23 cellular contexts compared by ENCODE assay signal in the genomic region with DNA sequence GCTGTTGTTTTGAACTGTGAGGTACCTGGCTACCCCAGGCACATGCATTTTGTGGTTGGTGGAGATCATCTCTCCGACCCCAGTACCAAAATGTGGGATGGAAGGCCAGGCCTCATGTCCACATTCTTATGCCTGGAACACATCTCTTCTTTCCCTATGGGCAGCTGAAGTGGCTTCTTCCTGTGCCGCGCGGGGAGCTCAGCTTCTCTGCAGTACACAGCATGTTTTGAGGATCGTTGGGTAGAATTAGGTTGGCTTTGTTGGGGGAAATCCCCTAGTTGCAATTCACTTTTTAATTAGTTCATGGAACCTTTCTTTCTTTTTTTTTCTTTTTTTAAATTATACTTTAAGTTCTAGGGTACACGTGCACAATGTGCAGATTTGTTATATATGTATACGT.
DNase-seq lines count a peak whose midpoint lies in the region; ATAC-seq and TF ChIP-seq lines count a peak whose summit lies in the region.
"Had no signal": no experiment of that assay in that cellular context is flagged by ENCODE, and none has a peak within 500 bp of the region (broad histone marks: within the 10 kb centered on the region; RNA-seq: fewer than 3 reads in every experiment).

No MANE protein-coding gene starts in this region.

- no peak overlapping the region for H3K4me3 ChIP-seq in psoas muscle
- H3K4me3 ChIP-seq: PC-9 had no signal

- H3K27me3 Mint-ChIP-seq in activated CD4-positive, alpha-beta T cell treated with anti-CD3 and anti-CD28 coated beads for 36 hours: no peaks in the 10 kb centered on the region
- no peaks in the 10 kb centered on the region for H3K27me3 Mint-ChIP-seq in activated naive CD8-positive, alpha-beta T cell treated with anti-CD3 and anti-CD28 coated beads, Interleukin-2, amount 50 U/mL, for 24 hours

- H3K4me1 Mint-ChIP-seq in activated CD4-positive, alpha-beta T cell treated with anti-CD3 and anti-CD28 coated beads for 36 hours: peaks cover 25% of the 10 kb centered on the region
- H3K4me1 Mint-ChIP-seq in activated naive CD8-positive, alpha-beta T cell treated with anti-CD3 and anti-CD28 coated beads, Interleukin-2, amount 50 U/mL, for 24 hours: peaks cover 29% of the 10 kb centered on the region

- H3K9me3 Mint-ChIP-seq in activated CD4-positive, alpha-beta T cell treated with anti-CD3 and anti-CD28 coated beads for 36 hours (ENCODE audit: low read depth): no peaks in the 10 kb centered on the region
- H3K9me3 Mint-ChIP-seq in activated naive CD8-positive, alpha-beta T cell treated with anti-CD3 and anti-CD28 coated beads, Interleukin-2, amount 50 U/mL, for 24 hours: no peaks in the 10 kb centered on the region
- H3K9me3 Mint-ChIP-seq: H9 had no signal

- H3K27ac ChIP-seq in psoas muscle: no peak overlapping the region
- H3K27ac ChIP-seq: C4-2B, KMS-11, PC-9, RWPE1 had no signal

- no peaks in the 10 kb centered on the region for H3K27me3 ChIP-seq in psoas muscle (ENCODE audit: insufficient read depth in 3 of 3, low read length in 2 of 3)

- CTCF ChIA-PET in activated CD4-positive, alpha-beta T cell treated with anti-CD3 and anti-CD28 coated beads for 36 hours (lab: Charles Lee): interaction anchor here (1.0 kb wide), 2 partner anchors 12 to 13 kb away, joined by 3 to 4 read pairs; no protein-coding TSS in a partner anchor

- no peak overlapping the region for H3K27ac Mint-ChIP-seq in activated CD4-positive, alpha-beta T cell treated with anti-CD3 and anti-CD28 coated beads for 36 hours
- peak overlapping the region; percentile 22 for H3K27ac Mint-ChIP-seq in activated naive CD8-positive, alpha-beta T cell treated with anti-CD3 and anti-CD28 coated beads, Interleukin-2, amount 50 U/mL, for 24 hours
- H3K27ac Mint-ChIP-seq: H9 had no signal

- POLR2A ChIA-PET in activated CD4-positive, alpha-beta T cell treated with anti-CD3 and anti-CD28 coated beads for 36 hours (lab: Charles Lee): interaction anchor here (0.7 to 1.3 kb wide), 3 partner anchors 13 to 352 kb away, joined by 3 to 6 read pairs (median 5); partner anchors contain the start of gene MRPS23

- intact Hi-C loops in activated CD4-positive, alpha-beta T cell treated with anti-CD3 and anti-CD28 coated beads for 36 hours (cut with DNase I, micrococcal nuclease): no loop called here
- intact Hi-C loops in posterior vena cava (cut with DNase I): loop anchor here in 1 of 2 donors (10.0 kb wide), 1 partner anchor 96 kb away; no protein-coding TSS in a partner anchor
- intact Hi-C loops in psoas muscle (cut with DNase I): no loop called here

- DNase-seq in activated CD4-positive, alpha-beta T cell treated with anti-CD3 and anti-CD28 coated beads for 36 hours: no peak
- no peak for DNase-seq in activated CD4-positive, alpha-beta T cell treated with anti-CD3 and anti-CD28 coated beads, Interleukin-2, amount 50 U/mL, for 1 hour
- DNase-seq in NCI-H510A treated with DMSO at 0.1 percent for 48 hours (lab: John Stamatoyannopoulos, UW): peak; percentile 66
- no peak for DNase-seq in activated naive CD8-positive, alpha-beta T cell treated with anti-CD3 and anti-CD28 coated beads, Interleukin-2, amount 50 U/mL, for 24 hours
- DNase-seq in posterior vena cava (ENCODE audit: low spot score): peak; percentile 34
- no peak for DNase-seq in DMS153 (lab: John Stamatoyannopoulos, UW)
- DNase-seq in psoas muscle: no peak
- DNase-seq: 8988T, DMS79, H9, IMR-90, NCI-H1105, NCI-H2081, NCI-H2171, NCI-H345, NCI-H526, PC-9, SHP77 treated with DMSO at 0.1 percent for 48 hours had no signal

- peak; percentile 63 for ATAC-seq in activated CD4-positive, alpha-beta T cell treated with anti-CD3 and anti-CD28 coated beads for 36 hours
- ATAC-seq in activated naive CD8-positive, alpha-beta T cell treated with anti-CD3 and anti-CD28 coated beads, Interleukin-2, amount 50 U/mL, for 24 hours: no peak
- ATAC-seq in HG02798 (IDR thresholded peaks at IDR 0.05; ENCODE audit: poor library complexity, unreplicated experiment) (no peak), psoas muscle (no peak)
- ATAC-seq: SK-N-SH treated with all-trans-retinoic acid at 6 μM for 48 hours had no signal

- no peak overlapping the region for H3K4me3 Mint-ChIP-seq in activated CD4-positive, alpha-beta T cell treated with anti-CD3 and anti-CD28 coated beads for 36 hours
- no peak overlapping the region for H3K4me3 Mint-ChIP-seq in activated naive CD8-positive, alpha-beta T cell treated with anti-CD3 and anti-CD28 coated beads, Interleukin-2, amount 50 U/mL, for 24 hours
- H3K4me3 Mint-ChIP-seq: H9 had no signal

- 88 to 92% (median 90%) methylated on average over 7 of the region's 7 CpGs for WGBS in psoas muscle, 3 donors

- no peaks in the 10 kb centered on the region for H3K36me3 ChIP-seq in psoas muscle (ENCODE audit: insufficient read depth in 1 of 2, low read depth in 1 of 2)

- no peaks in the 10 kb centered on the region for H3K36me3 Mint-ChIP-seq in activated CD4-positive, alpha-beta T cell treated with anti-CD3 and anti-CD28 coated beads for 36 hours (ENCODE audit: low read depth)
- H3K36me3 Mint-ChIP-seq in activated naive CD8-positive, alpha-beta T cell treated with anti-CD3 and anti-CD28 coated beads, Interleukin-2, amount 50 U/mL, for 24 hours (ENCODE audit: low read depth): peaks cover 3% of the 10 kb centered on the region

- peaks cover 21% of the 10 kb centered on the region for H3K4me1 ChIP-seq in psoas muscle

- no peak for TF ChIP-seq CTCF in psoas muscle (IDR thresholded peaks at IDR 0.05)

- H3K9me3 ChIP-seq in psoas muscle: no peaks in the 10 kb centered on the region

Comparison
In these comparisons a context has a peak if more than half of its experiments do, and no peak if none do; other contexts are left out.
1. DNase-seq: peak in NCI-H510A treated with DMSO at 0.1 percent for 48 hours (single experiment) and posterior vena cava (single experiment); none in activated CD4-positive, alpha-beta T cell treated with anti-CD3 and anti-CD28 coated beads for 36 hours (single experiment), activated CD4-positive, alpha-beta T cell treated with anti-CD3 and anti-CD28 coated beads, Interleukin-2, amount 50 U/mL, for 1 hour (single experiment), activated naive CD8-positive, alpha-beta T cell treated with anti-CD3 and anti-CD28 coated beads, Interleukin-2, amount 50 U/mL, for 24 hours (single experiment), DMS153 (single experiment) and psoas muscle (0 of 2).